ENCODE assay signal across 8 cellular contexts in the genomic region with DNA sequence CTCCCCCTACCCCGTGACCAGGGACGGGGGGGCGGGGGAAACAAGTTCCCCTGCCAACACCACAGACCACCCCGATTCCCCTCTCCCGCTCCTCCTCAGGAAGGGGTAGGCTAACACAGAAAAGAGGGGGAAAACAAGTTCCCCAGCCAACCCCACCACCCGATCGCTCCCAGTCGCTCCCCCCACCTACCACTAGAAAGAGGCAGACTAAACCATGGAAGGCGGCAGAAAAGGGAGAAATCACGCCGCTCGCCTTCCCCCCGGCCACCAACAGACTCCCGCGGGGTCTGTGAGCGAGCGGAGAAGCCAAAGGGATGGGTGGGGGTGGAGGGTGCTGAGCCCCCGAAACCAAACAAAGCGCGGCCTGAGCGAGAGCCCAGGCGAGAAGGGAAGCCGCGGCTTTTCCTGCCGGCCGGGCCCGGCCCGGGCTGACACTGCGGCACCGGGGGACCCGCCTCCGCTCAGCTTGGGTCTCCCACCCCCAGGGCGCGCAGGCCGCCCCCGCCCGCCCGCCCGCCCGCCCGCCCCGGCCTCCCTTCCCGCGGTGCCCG. TPM values are rescaled to one million over a fixed set of nuclear protein-coding genes. Genes with fewer than 3 reads are reported as not detected.
DNase-seq lines count a peak whose midpoint lies in the region; ATAC-seq and TF ChIP-seq lines count a peak whose summit lies in the region.

No MANE protein-coding gene starts in this region.

- H3K27ac ChIP-seq in mucosa of rectum (ENCODE audit: low read depth in 2 of 2, low read length in 2 of 2) = peak overlapping the region; percentile 95 to 97

- no peaks in the 10 kb centered on the region for H3K9me3 ChIP-seq in mucosa of rectum (ENCODE audit: control insufficient read depth in 2 of 2, low read length in 2 of 2)

- H3K27me3 ChIP-seq in mucosa of rectum (ENCODE audit: control insufficient read depth in 2 of 2, insufficient read depth in 2 of 2, low read length in 2 of 2) = no peaks in the 10 kb centered on the region

- H3K27ac Mint-ChIP-seq in endothelial cell (ENCODE audit: unreplicated experiment) (peak overlapping the region; percentile 97), type B pancreatic cell (peak overlapping the region; percentile 97)

- H3K9me3 Mint-ChIP-seq in endothelial cell (ENCODE audit: unreplicated experiment) (no peaks in the 10 kb centered on the region), type B pancreatic cell (no peaks in the 10 kb centered on the region)

- peaks cover 5 to 12% of the 10 kb centered on the region in 2 donors for H3K4me1 ChIP-seq in mucosa of rectum (ENCODE audit: control insufficient read depth in 2 of 2, insufficient read depth in 2 of 2, low read length in 2 of 2)

- peak; percentile 77 for DNase-seq in NCI-H82 (lab: John Stamatoyannopoulos, UW)
- DNase-seq in NCI-H82 treated with DMSO at 0.1 percent for 48 hours (lab: John Stamatoyannopoulos, UW; ENCODE audit: unreplicated experiment) = no peak
- peak; percentile 38 for DNase-seq in activated CD4-positive, alpha-beta T cell treated with anti-CD3 and anti-CD28 coated beads, Interleukin-2, amount 50 U/mL, for 1 hour
- DNase-seq in endothelial cell (ENCODE audit: low spot score) = peak; percentile 45
- peak; percentile 72 for DNase-seq in type B pancreatic cell (ENCODE audit: extremely low spot score, unreplicated experiment)
- no peak for DNase-seq in NCI-H2029 (lab: John Stamatoyannopoulos, UW)

- TF ChIP-seq CTCF in endothelial cell (IDR thresholded peaks at IDR 0.05; ENCODE audit: unreplicated experiment) (no peak), type B pancreatic cell (conservative IDR thresholded peaks at IDR 0.05) (no peak)

- H3K36me3 Mint-ChIP-seq in endothelial cell (ENCODE audit: low read depth, unreplicated experiment) (peaks cover 6% of the 10 kb centered on the region), type B pancreatic cell (no peaks in the 10 kb centered on the region)

- H3K4me3 Mint-ChIP-seq in endothelial cell (ENCODE audit: unreplicated experiment) = peak overlapping the region; percentile 100
- peak overlapping the region; percentile 98 for H3K4me3 Mint-ChIP-seq in type B pancreatic cell

- H3K36me3 ChIP-seq in mucosa of rectum (ENCODE audit: control insufficient read depth in 2 of 2, insufficient read depth in 2 of 2, low read length in 2 of 2) = no peaks in the 10 kb centered on the region

- H3K27me3 Mint-ChIP-seq in endothelial cell (ENCODE audit: unreplicated experiment) (peaks cover 10% of the 10 kb centered on the region), type B pancreatic cell (no peaks in the 10 kb centered on the region)

- H3K4me3 ChIP-seq in mucosa of rectum (ENCODE audit: low read length in 2 of 2) = peak overlapping the region; percentile 85 to 99

- H3K4me1 Mint-ChIP-seq in endothelial cell (ENCODE audit: unreplicated experiment) (peaks cover 25% of the 10 kb centered on the region), type B pancreatic cell (ENCODE audit: unreplicated experiment) (peaks cover 29% of the 10 kb centered on the region)

- H3K9ac ChIP-seq in mucosa of rectum (ENCODE audit: low read depth in 1 of 2, low read length in 2 of 2) = peak overlapping the region; percentile 90 to 92

- peak; percentile 3 for ATAC-seq in HG03521 (IDR thresholded peaks at IDR 0.05; ENCODE audit: unreplicated experiment)

RNA-seq across cellular contexts. Expression of gene FBXO11, which starts 1.3 kb away (rescaled TPM):
- 84.6 TPM for total RNA-seq in endothelial cell (ENCODE audit: unreplicated experiment)
- total RNA-seq in type B pancreatic cell (ENCODE audit: low replicate concordance) = 65.8 and 83.9 TPM in 2 replicates

Comparison
In these comparisons a context has a peak if more than half of its experiments do, and no peak if none do; other contexts are left out.
1. DNase-seq: peak in NCI-H82 (single experiment), activated CD4-positive, alpha-beta T cell treated with anti-CD3 and anti-CD28 coated beads, Interleukin-2, amount 50 U/mL, for 1 hour (single experiment), endothelial cell (single experiment) and type B pancreatic cell (single experiment); none in NCI-H82 treated with DMSO at 0.1 percent for 48 hours (single experiment) and NCI-H2029 (single experiment).